Comparison of ENCODE assay signal across 8 cellular contexts in genomic region chr4:169659736-169660670, GRCh38. TPM values are rescaled to one million over a fixed set of nuclear protein-coding genes. Genes with fewer than 3 reads are reported as not detected.
DNase-seq lines count a peak whose midpoint lies in the region; ATAC-seq and TF ChIP-seq lines count a peak whose summit lies in the region.

No MANE protein-coding gene starts in this region.

- DNase-seq in GM12864 (ENCODE audit: low read depth) (peak; percentile 70), NCI-H1417 treated with DMSO at 0.1 percent for 48 hours (lab: John Stamatoyannopoulos, UW) (peak; percentile 74), astrocyte of the spinal cord (ENCODE audit: low read depth, low spot score) (peak; percentile 99), hepatocyte (ENCODE audit: low spot score) (peak; percentile 96), renal cortical epithelial cell (ENCODE audit: low read depth) (peak; percentile 99), mesenteric fat pad (ENCODE audit: low spot score) (no peak)
- DNase-seq in T-helper 2 cell treated with Interferon-gamma antibody and Interleukin-4, amounts not matched to agents 5 μg/mL and 100 μg/mL, for 36 hours (ENCODE audit: low spot score) = peak; percentile 80

- in situ Hi-C loops in astrocyte of the spinal cord (cut with HindIII; ENCODE audit: low sequenced_read_pairs) = no loop called here

- no peaks in the 10 kb centered on the region for H3K9me3 ChIP-seq in hepatocyte (ENCODE audit: low read depth)

- no peaks in the 10 kb centered on the region for H3K9me2 ChIP-seq in hepatocyte (replicated peaks; ENCODE audit: insufficient read depth)

- peak overlapping the region; percentile 45 for H2AFZ ChIP-seq in hepatocyte

- H3K27me3 ChIP-seq in hepatocyte = no peaks in the 10 kb centered on the region

- peak overlapping the region; percentile 98 for H3K27ac Mint-ChIP-seq in T-helper 2 cell treated with Interferon-gamma antibody and Interleukin-4, amounts not matched to agents 5 μg/mL and 100 μg/mL, for 36 hours

- H3K36me3 Mint-ChIP-seq in T-helper 2 cell treated with Interferon-gamma antibody and Interleukin-4, amounts not matched to agents 5 μg/mL and 100 μg/mL, for 36 hours (ENCODE audit: low read depth) = no peaks in the 10 kb centered on the region

- H3K4me1 ChIP-seq in hepatocyte (ENCODE audit: insufficient read depth) = peaks cover 33% of the 10 kb centered on the region

- H3K4me3 ChIP-seq in GM12864 (ENCODE audit: low read depth, low read length) (peak overlapping the region; percentile 51), astrocyte of the spinal cord (ENCODE audit: low read depth, low read length) (peak overlapping the region; percentile 65), hepatocyte (peak overlapping the region; percentile 38)

- H4K20me1 ChIP-seq in hepatocyte (ENCODE audit: insufficient read depth, poor library complexity, severe bottlenecking) = no peaks in the 10 kb centered on the region

- no peaks in the 10 kb centered on the region for H3K36me3 ChIP-seq in hepatocyte (replicated peaks; ENCODE audit: insufficient read depth, low read depth)

- H3K4me3 Mint-ChIP-seq in T-helper 2 cell treated with Interferon-gamma antibody and Interleukin-4, amounts not matched to agents 5 μg/mL and 100 μg/mL, for 36 hours = peak overlapping the region; percentile 80

- H3K27ac ChIP-seq in hepatocyte = peak overlapping the region; percentile 90

- H3K4me1 Mint-ChIP-seq in T-helper 2 cell treated with Interferon-gamma antibody and Interleukin-4, amounts not matched to agents 5 μg/mL and 100 μg/mL, for 36 hours (ENCODE audit: low read depth) = peaks cover 32% of the 10 kb centered on the region

- peak overlapping the region; percentile 80 for H3K4me2 ChIP-seq in hepatocyte

- no peaks in the 10 kb centered on the region for H3K9me3 Mint-ChIP-seq in T-helper 2 cell treated with Interferon-gamma antibody and Interleukin-4, amounts not matched to agents 5 μg/mL and 100 μg/mL, for 36 hours

- peaks cover 81% of the 10 kb centered on the region for H3K79me2 ChIP-seq in hepatocyte

- H3K27me3 Mint-ChIP-seq in T-helper 2 cell treated with Interferon-gamma antibody and Interleukin-4, amounts not matched to agents 5 μg/mL and 100 μg/mL, for 36 hours (ENCODE audit: low read depth) = no peaks in the 10 kb centered on the region

- ATAC-seq in HG02759 (IDR thresholded peaks at IDR 0.05; ENCODE audit: unreplicated experiment) = peak; percentile 98

- 3% methylated on average over 14 of the region's 14 CpGs for WGBS in hepatocyte (ENCODE audit: low lambda C conversion rate, missing lambda C conversion rate)

- no peak for TF ChIP-seq CTCF in GM12864 (IDR thresholded peaks at IDR 0.05; ENCODE audit: low read depth, low read length, missing control alignments)
- no peak for TF ChIP-seq CTCF in astrocyte of the spinal cord (IDR thresholded peaks at IDR 0.05; ENCODE audit: low read depth, low read length)
- TF ChIP-seq CTCF in hepatocyte (IDR thresholded peaks at IDR 0.05; ENCODE audit: poor library complexity) = no peak

RNA-seq across cellular contexts. Expression of gene CLCN3, which starts 39.6 kb away (rescaled TPM):
- total RNA-seq in hepatocyte (38.4 and 41.2 TPM in 2 replicates), renal cortical epithelial cell (50.0 and 141 TPM in 2 replicates), mesenteric fat pad (28.7 TPM)
- polyA plus RNA-seq in hepatocyte = 11.0 and 14.9 TPM in 2 replicates

RNA-seq across cellular contexts. Expression of gene NEK1, which starts 47.6 kb away (rescaled TPM):
- total RNA-seq in hepatocyte = 7.8 and 8.1 TPM in 2 replicates
- 10.4 and 10.7 TPM in 2 replicates for polyA plus RNA-seq in hepatocyte
- total RNA-seq in renal cortical epithelial cell = 10.9 and 20.2 TPM in 2 replicates
- total RNA-seq in mesenteric fat pad = 9.1 TPM
